In the genomic region with DNA sequence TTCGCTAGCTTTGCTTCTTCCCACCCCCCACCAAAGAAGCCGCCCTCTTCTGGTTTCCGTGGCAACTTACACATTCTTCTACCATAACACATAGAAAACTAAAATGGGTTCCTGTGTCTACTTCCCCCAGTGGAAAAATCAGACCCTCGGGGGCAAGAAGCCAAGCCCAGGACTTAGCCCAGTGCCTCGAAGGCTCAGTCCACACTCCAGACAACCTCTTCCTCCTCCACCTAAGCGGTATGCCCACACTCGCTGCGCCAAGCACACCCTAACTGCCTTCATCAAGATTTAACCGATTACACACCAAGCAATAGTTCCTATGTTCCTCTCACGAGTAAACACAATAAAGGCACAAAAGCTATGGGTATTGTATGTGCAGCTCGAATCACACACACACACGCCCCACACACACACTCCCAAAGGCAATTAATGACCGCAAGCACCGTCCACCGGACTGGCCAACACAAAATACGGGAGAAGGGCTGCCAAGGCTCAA, we compare ENCODE assay signal across 8 cellular contexts. TPM values are rescaled to one million over a fixed set of nuclear protein-coding genes. Genes with fewer than 3 reads are reported as not detected.
A peak's percentile ranks its signal among the peaks of the same experiment; 100 is the strongest.
DNase-seq lines count a peak whose midpoint lies in the region; ATAC-seq, FAIRE-seq and TF ChIP-seq lines count a peak whose summit lies in the region.

No MANE protein-coding gene starts in this region.

- H3K9me3 Mint-ChIP-seq in activated naive CD8-positive, alpha-beta T cell treated with anti-CD3 and anti-CD28 coated beads, Interleukin-2, amount 10 ng/mL, durations not matched to agents 7 days and 5 days: no peaks in the 10 kb centered on the region

- H3K27ac ChIP-seq in SK-N-MC (peak overlapping the region; percentile 86), cardiac muscle cell (peak overlapping the region; percentile 99), pancreas (peak overlapping the region; percentile 89 to 98 (median 92)), urinary bladder (ENCODE audit: low read depth) (peak overlapping the region; percentile 93)

- POLR2A ChIA-PET in activated naive CD8-positive, alpha-beta T cell treated with anti-CD3 and anti-CD28 coated beads, Interleukin-2, amount 10 ng/mL, durations not matched to agents 7 days and 5 days (lab: Charles Lee): interaction anchor here (0.5 to 3.3 kb wide), 13 partner anchors 8 to 204 kb away, joined by 3 to 23 read pairs (median 3); partner anchors contain the start of genes GINM1, LATS1 and PCMT1

- in situ Hi-C loops in GM13976 (cut with MboI; ENCODE audit: low sequenced_read_pairs, unreplicated experiment): no loop called here

- H3K4me1 Mint-ChIP-seq in activated naive CD8-positive, alpha-beta T cell treated with anti-CD3 and anti-CD28 coated beads, Interleukin-2, amount 10 ng/mL, durations not matched to agents 7 days and 5 days: peaks cover 26% of the 10 kb centered on the region

- WGBS in pancreas, 2 donors: 0% methylated on average over 16 of the region's 16 CpGs
- under 1% methylated on average over 16 of the region's 16 CpGs for WGBS in urinary bladder

- peak overlapping the region; percentile 80 for H3K4me3 ChIP-seq in SK-N-MC
- peak overlapping the region; percentile 96 for H3K4me3 ChIP-seq in cardiac muscle cell
- H3K4me3 ChIP-seq in pancreas: peak overlapping the region; percentile 80 to 96 (median 88)
- H3K4me3 ChIP-seq in urinary bladder (ENCODE audit: low read depth, low read length): peak overlapping the region; percentile 84

- H3K9me3 ChIP-seq in SK-N-MC (ENCODE audit: low read depth, low read length): no peaks in the 10 kb centered on the region
- no peaks in the 10 kb centered on the region for H3K9me3 ChIP-seq in cardiac muscle cell (ENCODE audit: low read depth)
- no peaks in the 10 kb centered on the region for H3K9me3 ChIP-seq in pancreas

- peak overlapping the region; percentile 87 for H3K9ac ChIP-seq in SK-N-MC (ENCODE audit: insufficient read length)

- H3K27me3 Mint-ChIP-seq in activated naive CD8-positive, alpha-beta T cell treated with anti-CD3 and anti-CD28 coated beads, Interleukin-2, amount 10 ng/mL, durations not matched to agents 7 days and 5 days: peaks cover 3% of the 10 kb centered on the region

- peak overlapping the region; percentile 97 for H3K27ac Mint-ChIP-seq in activated naive CD8-positive, alpha-beta T cell treated with anti-CD3 and anti-CD28 coated beads, Interleukin-2, amount 10 ng/mL, durations not matched to agents 7 days and 5 days

- H3K27me3 ChIP-seq in cardiac muscle cell (peaks cover 19% of the 10 kb centered on the region), pancreas (no peaks in the 10 kb centered on the region)

- TF ChIP-seq CTCF in GM13976 (IDR thresholded peaks at IDR 0.05; ENCODE audit: borderline replicate concordance, control extremely low read depth, extremely low read depth, insufficient read depth, missing control alignments) (no peak), cardiac muscle cell (IDR thresholded peaks at IDR 0.05; ENCODE audit: low read depth, low read length) (no peak), pancreas (IDR thresholded peaks at IDR 0.05) (no peak)

- FAIRE-seq in pancreas (lab: Jason Lieb, UNC): no peak

- peak; percentile 41 for ATAC-seq in HG03175 (IDR thresholded peaks at IDR 0.05; ENCODE audit: unreplicated experiment)
- peak; percentile 40 for ATAC-seq in activated naive CD8-positive, alpha-beta T cell treated with anti-CD3 and anti-CD28 coated beads, Interleukin-2, amount 10 ng/mL, durations not matched to agents 7 days and 5 days (ENCODE audit: low read depth)
- peak; percentile 38 to 62 (median 51) for ATAC-seq in pancreas

- H3K4me1 ChIP-seq in cardiac muscle cell (ENCODE audit: low read depth) (peaks cover 4% of the 10 kb centered on the region), pancreas (peaks cover 5 to 18% (median 14%) of the 10 kb centered on the region in 3 donors), urinary bladder (ENCODE audit: insufficient read depth) (no peaks in the 10 kb centered on the region)

- intact Hi-C loops in pancreas (cut with DNase I): no loop called here

- H3K4me3 Mint-ChIP-seq in activated naive CD8-positive, alpha-beta T cell treated with anti-CD3 and anti-CD28 coated beads, Interleukin-2, amount 10 ng/mL, durations not matched to agents 7 days and 5 days: peak overlapping the region; percentile 94

- peaks cover 5% of the 10 kb centered on the region for H3K36me3 Mint-ChIP-seq in activated naive CD8-positive, alpha-beta T cell treated with anti-CD3 and anti-CD28 coated beads, Interleukin-2, amount 10 ng/mL, durations not matched to agents 7 days and 5 days

- DNase-seq in GM13976 (ENCODE audit: low spot score) (peak; percentile 47), SK-N-MC (ENCODE audit: low read depth, low spot score) (no peak), cardiac muscle cell (ENCODE audit: low read depth in 1 of 2, low spot score in 1 of 2) (peak; percentile 29 to 78), pancreas (peak; percentile 45 to 61 (median 48)), NCI-H1694 (lab: John Stamatoyannopoulos, UW) (no peak)
- DNase-seq in activated naive CD8-positive, alpha-beta T cell treated with anti-CD3 and anti-CD28 coated beads, Interleukin-2, amount 10 ng/mL, durations not matched to agents 7 days and 5 days: peak; percentile 56

- H3K36me3 ChIP-seq in SK-N-MC (ENCODE audit: insufficient read depth, low read length): peaks cover 7% of the 10 kb centered on the region
- H3K36me3 ChIP-seq in cardiac muscle cell: peaks cover 3% of the 10 kb centered on the region
- H3K36me3 ChIP-seq in pancreas: peaks cover 0 to 9% (median 0%) of the 10 kb centered on the region in 3 donors
- no peaks in the 10 kb centered on the region for H3K36me3 ChIP-seq in urinary bladder (ENCODE audit: insufficient read depth)

RNA-seq across cellular contexts. Expression of gene PPIL4, which starts 0.5 kb away (rescaled TPM):
- total RNA-seq in activated naive CD8-positive, alpha-beta T cell treated with anti-CD3 and anti-CD28 coated beads, Interleukin-2, amount 10 ng/mL, durations not matched to agents 7 days and 5 days: 10 to 100 TPM; 24.2 to 24.9 TPM
- total RNA-seq in cardiac muscle cell: 23.0 and 33.1 TPM in 2 replicates
- polyA plus RNA-seq in cardiac muscle cell: 29.5 and 41.8 TPM in 2 replicates
- total RNA-seq in pancreas: 10 to 100 TPM in 2 of 6 donors, 1 to 10 TPM in 4; 6.5 to 13.4 (median 8.0) TPM
- polyA plus RNA-seq in pancreas: 10 to 100 TPM in 1 of 2 donors, 1 to 10 TPM in 1; 9.1 to 14.2 TPM
- 60.9 TPM for total RNA-seq in urinary bladder
- polyA plus RNA-seq in urinary bladder: 19.6 TPM

RNA-seq across cellular contexts. Expression of gene GINM1, which starts 20.9 kb away (rescaled TPM):
- total RNA-seq in activated naive CD8-positive, alpha-beta T cell treated with anti-CD3 and anti-CD28 coated beads, Interleukin-2, amount 10 ng/mL, durations not matched to agents 7 days and 5 days: 10 to 100 TPM; 21.9 to 22.8 TPM
- total RNA-seq in cardiac muscle cell (33.0 and 35.8 TPM in 2 replicates), pancreas (10 to 100 TPM; 17.7 to 24.8 (median 22.6) TPM), urinary bladder (80.8 TPM)
- polyA plus RNA-seq in cardiac muscle cell (50.4 and 68.9 TPM in 2 replicates), pancreas (10 to 100 TPM; 10.6 to 31.6 TPM), urinary bladder (73.5 TPM)

Comparison
In these comparisons a context has a peak if more than half of its experiments do, and no peak if none do; other contexts are left out.
1. DNase-seq: peak in GM13976 (single experiment), activated naive CD8-positive, alpha-beta T cell treated with anti-CD3 and anti-CD28 coated beads, Interleukin-2, amount 10 ng/mL, durations not matched to agents 7 days and 5 days (single experiment), cardiac muscle cell (2 of 2) and pancreas (6 of 6); none in SK-N-MC (single experiment) and NCI-H1694 (single experiment).
2. Peak in every context shown above with its lines, with median percentiles within 50 percentile points of each other: ATAC-seq, H3K27ac ChIP-seq and H3K4me3 ChIP-seq.